ENCODE assay signal across 13 cellular contexts in the genomic region with DNA sequence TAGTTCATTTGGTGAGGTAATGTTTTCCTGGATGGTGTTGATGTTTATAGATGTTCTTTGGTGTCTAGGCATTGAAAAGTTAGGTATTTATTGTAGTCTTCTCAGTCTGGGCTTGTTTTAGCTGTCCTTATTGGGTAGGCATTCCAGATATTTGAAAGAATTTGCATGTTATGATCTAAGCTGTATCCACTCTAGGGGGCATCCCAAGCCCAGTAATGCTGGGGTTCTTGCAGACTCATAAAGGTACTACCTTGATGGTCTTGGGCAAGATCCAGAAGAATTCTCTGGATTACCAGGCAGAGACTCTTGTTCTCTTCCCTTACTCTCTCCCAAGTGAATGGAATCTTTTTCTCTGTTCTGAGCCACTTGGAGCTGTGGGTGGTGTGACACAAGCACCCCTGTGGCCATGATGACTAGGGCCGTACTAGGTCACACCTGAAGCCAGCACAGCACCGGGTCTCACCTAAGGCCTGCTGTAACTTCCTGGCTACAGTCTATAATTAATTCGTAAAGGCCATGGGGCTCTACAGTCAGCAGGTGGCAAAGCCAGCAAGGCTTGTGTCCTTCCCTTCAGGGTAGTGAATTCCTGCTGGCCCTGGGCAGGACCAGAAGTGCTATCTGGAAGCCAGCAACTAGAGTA.
DNase-seq lines count a peak whose midpoint lies in the region; ATAC-seq and TF ChIP-seq lines count a peak whose summit lies in the region.
"Had no signal": no experiment of that assay in that cellular context is flagged by ENCODE, and none has a peak within 500 bp of the region (broad histone marks: within the 10 kb centered on the region; RNA-seq: fewer than 3 reads in every experiment).

No MANE protein-coding gene starts in this region.

- H3K27ac ChIP-seq in HEK293 (ENCODE audit: extremely low read depth, low read depth, low read length), result no peak overlapping the region
- no peak overlapping the region for H3K27ac ChIP-seq in right atrium auricular region

- peak; percentile 13 for DNase-seq in DMS53 treated with DMSO at 0.1 percent for 48 hours (lab: John Stamatoyannopoulos, UW; ENCODE audit: unreplicated experiment)
- peak; percentile 20 for DNase-seq in activated CD4-positive, alpha-beta memory T cell treated with anti-CD3 and anti-CD28 coated beads, Interleukin-2, amount 10 ng/mL, durations not matched to agents 7 days and 5 days
- DNase-seq in iris pigment epithelial cell (ENCODE audit: low read depth), result peak; percentile 35
- DNase-seq in NCI-H510A (lab: John Stamatoyannopoulos, UW), result no peak
- no peak for DNase-seq in right atrium auricular region (ENCODE audit: low spot score)
- DNase-seq: foreskin melanocyte, NCI-H2171 treated with DMSO at 0.1 percent for 48 hours, T-helper 17 cell had no signal

- H3K36me3 ChIP-seq in HEK293 (ENCODE audit: control insufficient read depth in 2 of 2, insufficient read depth in 1 of 2, low read length in 2 of 2) (no peaks in the 10 kb centered on the region), right atrium auricular region (no peaks in the 10 kb centered on the region)

- H3K9me3 Mint-ChIP-seq in activated CD4-positive, alpha-beta memory T cell treated with anti-CD3 and anti-CD28 coated beads, Interleukin-2, amount 10 ng/mL, durations not matched to agents 7 days and 5 days, result no peaks in the 10 kb centered on the region
- H3K9me3 Mint-ChIP-seq: activated T-helper 17 cell treated with anti-CD3 and anti-CD28 coated beads, Interleukin-2, amount 50 U/mL, for 72 hours; mesothelial cell of epicardium had no signal

- no peak overlapping the region for H3K4me3 ChIP-seq in HEK293 (ENCODE audit: low read depth, low read length)
- H3K4me3 ChIP-seq in right atrium auricular region, result no peak overlapping the region

- no peaks in the 10 kb centered on the region for H3K27me3 ChIP-seq in right atrium auricular region

- H3K27me3 Mint-ChIP-seq in activated CD4-positive, alpha-beta memory T cell treated with anti-CD3 and anti-CD28 coated beads, Interleukin-2, amount 10 ng/mL, durations not matched to agents 7 days and 5 days, result peaks cover 33% of the 10 kb centered on the region

- no peaks in the 10 kb centered on the region for H3K4me1 ChIP-seq in HEK293 (ENCODE audit: control insufficient read depth, insufficient read depth, low read length)
- no peaks in the 10 kb centered on the region for H3K4me1 ChIP-seq in right atrium auricular region

- ATAC-seq in HG03175 (IDR thresholded peaks at IDR 0.05; ENCODE audit: unreplicated experiment) (no peak), HG02981 (IDR thresholded peaks at IDR 0.05; ENCODE audit: unreplicated experiment) (no peak)
- ATAC-seq: activated T-helper 17 cell treated with anti-CD3 and anti-CD28 coated beads, Interleukin-2, amount 50 U/mL, for 72 hours; T-helper 17 cell had no signal

- CTCF ChIA-PET in HEK293 (lab: Yijun Ruan, JAX), result interaction anchor here (0.6 to 0.7 kb wide), 2 partner anchors 10 to 524 kb away, joined by 3 read pairs; no protein-coding TSS in a partner anchor
- CTCF ChIA-PET in activated CD4-positive, alpha-beta memory T cell treated with anti-CD3 and anti-CD28 coated beads, Interleukin-2, amount 10 ng/mL, durations not matched to agents 7 days and 5 days (lab: Charles Lee), result interaction anchor here (2.8 kb wide), 1 partner anchor 524 kb away, joined by 13 read pairs; no protein-coding TSS in a partner anchor

- POLR2A ChIA-PET in HEK293 (lab: Yijun Ruan, JAX), result no interaction called here
- POLR2A ChIA-PET in activated CD4-positive, alpha-beta memory T cell treated with anti-CD3 and anti-CD28 coated beads, Interleukin-2, amount 10 ng/mL, durations not matched to agents 7 days and 5 days (lab: Charles Lee), result no interaction called here

- H3K36me3 Mint-ChIP-seq in activated CD4-positive, alpha-beta memory T cell treated with anti-CD3 and anti-CD28 coated beads, Interleukin-2, amount 10 ng/mL, durations not matched to agents 7 days and 5 days (ENCODE audit: low read depth), result no peaks in the 10 kb centered on the region
- H3K36me3 Mint-ChIP-seq: mesothelial cell of epicardium had no signal

- no peaks in the 10 kb centered on the region for H3K9me3 ChIP-seq in HEK293 (ENCODE audit: control insufficient read depth, insufficient read depth, low read depth, low read length)
- no peaks in the 10 kb centered on the region for H3K9me3 ChIP-seq in right atrium auricular region

- no peaks in the 10 kb centered on the region for H3K4me1 Mint-ChIP-seq in activated CD4-positive, alpha-beta memory T cell treated with anti-CD3 and anti-CD28 coated beads, Interleukin-2, amount 10 ng/mL, durations not matched to agents 7 days and 5 days
- H3K4me1 Mint-ChIP-seq: activated T-helper 17 cell treated with anti-CD3 and anti-CD28 coated beads, Interleukin-2, amount 50 U/mL, for 72 hours had no signal

- no peak overlapping the region for H3K27ac Mint-ChIP-seq in activated CD4-positive, alpha-beta memory T cell treated with anti-CD3 and anti-CD28 coated beads, Interleukin-2, amount 10 ng/mL, durations not matched to agents 7 days and 5 days
- H3K27ac Mint-ChIP-seq: activated T-helper 17 cell treated with anti-CD3 and anti-CD28 coated beads, Interleukin-2, amount 50 U/mL, for 72 hours; mesothelial cell of epicardium; T-helper 17 cell had no signal

- no peak for TF ChIP-seq CTCF in HEK293 (tag by site-specific recombination; IDR thresholded peaks at IDR 0.05)
- no peak for TF ChIP-seq CTCF in right atrium auricular region (IDR thresholded peaks at IDR 0.05)

- no peak overlapping the region for H3K4me3 Mint-ChIP-seq in activated CD4-positive, alpha-beta memory T cell treated with anti-CD3 and anti-CD28 coated beads, Interleukin-2, amount 10 ng/mL, durations not matched to agents 7 days and 5 days
- H3K4me3 Mint-ChIP-seq: activated T-helper 17 cell treated with anti-CD3 and anti-CD28 coated beads, Interleukin-2, amount 50 U/mL, for 72 hours; mesothelial cell of epicardium; T-helper 17 cell had no signal

TF ChIP-seq in HEK293, 187 proteins besides CTCF, POLR2A, EP300 and RAD21:
- TF ChIP-seq ZXDB (tag by site-specific recombination; IDR thresholded peaks at IDR 0.05) (no peak), ZNF654 (tag by site-specific recombination; IDR thresholded peaks at IDR 0.05; ENCODE audit: low read depth) (peak; percentile 30; the same call in 1 of the 2 replicates)

Comparison
In these comparisons a context has a peak if more than half of its experiments do, and no peak if none do; other contexts are left out.
1. DNase-seq: peak in DMS53 treated with DMSO at 0.1 percent for 48 hours (single experiment), activated CD4-positive, alpha-beta memory T cell treated with anti-CD3 and anti-CD28 coated beads, Interleukin-2, amount 10 ng/mL, durations not matched to agents 7 days and 5 days (single experiment) and iris pigment epithelial cell (single experiment); none in NCI-H510A (single experiment) and right atrium auricular region (single experiment).